Comparison of ENCODE assay signal across 8 cellular contexts in the genomic region with DNA sequence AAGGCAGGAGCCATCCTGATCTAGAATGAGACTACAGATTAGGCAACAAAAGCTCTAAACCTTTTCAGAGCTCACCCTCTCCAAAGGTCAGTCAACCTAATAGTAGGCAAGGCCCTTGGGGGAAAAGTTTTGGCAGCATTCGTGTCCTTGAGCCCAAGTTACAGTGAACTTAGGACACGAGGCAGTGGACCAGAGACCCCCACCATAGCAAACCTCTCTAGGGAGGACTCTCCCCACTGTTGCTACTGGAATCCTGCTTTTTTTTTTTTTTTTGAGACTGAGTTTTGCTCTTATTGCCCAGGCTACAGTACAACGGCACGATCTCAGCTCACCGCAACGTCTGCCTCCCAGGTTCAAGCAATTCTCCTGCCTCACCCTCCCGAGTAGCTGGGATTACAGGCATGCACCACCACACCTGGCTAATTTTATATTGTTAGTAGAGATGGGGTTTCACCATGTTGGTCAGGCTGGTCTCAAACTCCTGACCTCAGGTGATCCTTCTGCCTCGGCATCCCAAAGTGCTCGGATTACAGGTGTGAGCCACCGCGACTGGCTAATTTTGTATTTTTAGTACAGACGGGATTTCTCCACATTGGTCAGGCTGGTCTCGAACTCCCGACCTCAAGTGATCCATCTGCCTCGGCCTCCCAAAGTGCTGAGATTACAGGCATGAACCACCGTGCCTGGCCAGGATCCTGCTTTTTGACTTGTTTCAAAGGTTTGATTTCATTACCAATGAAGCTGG. TPM values are rescaled to one million over a fixed set of nuclear protein-coding genes. Genes with fewer than 3 reads are reported as not detected.
DNase-seq lines count a peak whose midpoint lies in the region; TF ChIP-seq lines count a peak whose summit lies in the region.
"Not testable (repeated sequence)": the region's sequence is repeated elsewhere in the genome, so short reads cannot be mapped to it uniquely, and the experiment has no call there.

No MANE protein-coding gene starts in this region.

- not testable (repeated sequence) for H3K18ac ChIP-seq in trophoblast cell (ENCODE audit: low read length)

- 87% methylated on average over 16 of the region's 16 CpGs for WGBS in esophagus muscularis mucosa
- WGBS in trophoblast cell (ENCODE audit: extremely low coverage, insufficient coverage, insufficient read length): no CpG with 5 or more reads among the region's 16 CpGs

- H3K4me2 ChIP-seq in trophoblast cell (ENCODE audit: low read length): not testable (repeated sequence)

- not testable (repeated sequence) for H3K14ac ChIP-seq in trophoblast cell (ENCODE audit: low read length)

- peaks cover 17% of the 10 kb centered on the region for H3K79me1 ChIP-seq in trophoblast cell (ENCODE audit: low read length)

- H3K4ac ChIP-seq in trophoblast cell (ENCODE audit: low read depth, low read length): peak overlapping the region; percentile 98

- peaks cover 44% of the 10 kb centered on the region for H3K79me2 ChIP-seq in trophoblast cell (ENCODE audit: control insufficient read depth, insufficient read depth, low read length, poor library complexity)

- TF ChIP-seq EP300 in esophagus muscularis mucosa (IDR thresholded peaks at IDR 0.05): not testable (repeated sequence)

- not testable (repeated sequence) for H4K91ac ChIP-seq in trophoblast cell (ENCODE audit: low read depth, low read length)

- H4K8ac ChIP-seq in trophoblast cell (ENCODE audit: low read depth, low read length): not testable (repeated sequence)

- H3K9me3 ChIP-seq in esophagus muscularis mucosa; cardiac muscle cell (ENCODE audit: low read depth); muscle layer of duodenum (ENCODE audit: control insufficient read depth in 1 of 2, low read length in 2 of 2); trophoblast cell (ENCODE audit: insufficient read depth, low read depth, low read length); stomach smooth muscle (ENCODE audit: control insufficient read depth in 2 of 2, low read length in 2 of 2); tibial artery: not testable (repeated sequence)

- not testable (repeated sequence) for H3K9ac ChIP-seq in trophoblast cell (ENCODE audit: low read length); stomach smooth muscle (ENCODE audit: low read length in 2 of 2)

- H2BK12ac ChIP-seq in trophoblast cell (ENCODE audit: low read length): not testable (repeated sequence)

- H3K4me1 ChIP-seq in esophagus muscularis mucosa (peaks cover 61 to 88% (median 84%) of the 10 kb centered on the region in 4 donors), cardiac muscle cell (ENCODE audit: low read depth) (peaks cover 20% of the 10 kb centered on the region), muscle layer of duodenum (ENCODE audit: control insufficient read depth in 1 of 2, insufficient read depth in 2 of 2, low read length in 2 of 2) (peaks cover 1 to 32% of the 10 kb centered on the region in 2 donors), trophoblast cell (ENCODE audit: control insufficient read depth in 1 of 2, insufficient read depth in 2 of 2, low read length in 2 of 2) (peaks cover 18 to 19% of the 10 kb centered on the region in 2 experiments), stomach smooth muscle (ENCODE audit: control insufficient read depth, insufficient read depth, low read length) (peaks cover 49% of the 10 kb centered on the region), tibial artery (peaks cover 0 to 82% (median 72%) of the 10 kb centered on the region in 4 donors)

- not testable (repeated sequence) for H3K23ac ChIP-seq in trophoblast cell (ENCODE audit: low read length)

- intact Hi-C loops in esophagus muscularis mucosa (cut with DNase I); tibial artery (cut with DNase I; ENCODE audit: low total_unique reads): not testable (repeated sequence)

- not testable (repeated sequence) for H2AK5ac ChIP-seq in trophoblast cell (ENCODE audit: low read length)

- not testable (repeated sequence) for H2AFZ ChIP-seq in trophoblast cell (ENCODE audit: insufficient read depth, low read length, poor library complexity)

- not testable (repeated sequence) for H2BK120ac ChIP-seq in trophoblast cell (ENCODE audit: insufficient read depth, low read length, poor library complexity)

- peak; percentile 71 for DNase-seq in DMS79 treated with DMSO at 0.1 percent for 48 hours (lab: John Stamatoyannopoulos, UW)
- peak; percentile 36 for DNase-seq in activated effector memory CD4-positive, alpha-beta T cell treated with anti-CD3 and anti-CD28 coated beads, Interleukin-2, amount 50 U/mL, for 16 hours
- DNase-seq in esophagus muscularis mucosa (ENCODE audit: extremely low spot score); cardiac muscle cell (ENCODE audit: low read depth in 1 of 2, low spot score in 1 of 2); trophoblast cell; tibial artery: not testable (repeated sequence)

- H3K27ac ChIP-seq in esophagus muscularis mucosa (replicated peaks in 1 of 4) (peak overlapping the region; percentile 31 to 99 (median 96)), cardiac muscle cell (peak overlapping the region; percentile 62), muscle layer of duodenum (ENCODE audit: low read length) (peak overlapping the region; percentile 12), stomach smooth muscle (ENCODE audit: low read length) (peak overlapping the region; percentile 24), tibial artery (peak overlapping the region; percentile 25 to 96)
- not testable (repeated sequence) for H3K27ac ChIP-seq in trophoblast cell (ENCODE audit: low read depth, low read length)

- H3K4me3 ChIP-seq in esophagus muscularis mucosa; cardiac muscle cell; muscle layer of duodenum (ENCODE audit: low read depth in 1 of 2, low read length in 2 of 2); trophoblast cell (ENCODE audit: low read depth, low read length); stomach smooth muscle (ENCODE audit: low read length in 2 of 2); tibial artery: not testable (repeated sequence)

- not testable (repeated sequence) for H2BK5ac ChIP-seq in trophoblast cell (ENCODE audit: low read depth, low read length, poor library complexity)

- not testable (repeated sequence) for H3K27me3 ChIP-seq in esophagus muscularis mucosa; cardiac muscle cell; muscle layer of duodenum (ENCODE audit: low read depth, low read length); trophoblast cell (ENCODE audit: insufficient read depth, low read length); stomach smooth muscle (ENCODE audit: control insufficient read depth in 1 of 2, insufficient read depth in 2 of 2, low read length in 2 of 2); tibial artery

- H4K12ac ChIP-seq in trophoblast cell (ENCODE audit: low read depth, low read length): not testable (repeated sequence)

- not testable (repeated sequence) for TF ChIP-seq POLR2A in esophagus muscularis mucosa (IDR thresholded peaks at IDR 0.05; ENCODE audit: low read depth)

- TF ChIP-seq CTCF in esophagus muscularis mucosa (IDR thresholded peaks at IDR 0.05); cardiac muscle cell (IDR thresholded peaks at IDR 0.05; ENCODE audit: low read depth, low read length); tibial artery (IDR thresholded peaks at IDR 0.05): not testable (repeated sequence)

- H3K36me3 ChIP-seq in esophagus muscularis mucosa: peaks cover 0 to 35% (median 23%) of the 10 kb centered on the region in 4 donors
- H3K36me3 ChIP-seq in cardiac muscle cell: not testable (repeated sequence)
- H3K36me3 ChIP-seq in muscle layer of duodenum (ENCODE audit: control insufficient read depth in 1 of 2, insufficient read depth in 2 of 2, low read length in 2 of 2): peaks cover 8 to 11% of the 10 kb centered on the region in 2 donors
- H3K36me3 ChIP-seq in trophoblast cell (ENCODE audit: control insufficient read depth in 1 of 2, insufficient read depth in 2 of 2, low read length in 2 of 2): peaks cover 17 to 29% of the 10 kb centered on the region in 2 experiments
- peaks cover 10 to 12% of the 10 kb centered on the region in 2 donors for H3K36me3 ChIP-seq in stomach smooth muscle (ENCODE audit: control insufficient read depth in 2 of 2, insufficient read depth in 2 of 2, low read length in 2 of 2)
- H3K36me3 ChIP-seq in tibial artery: peaks cover 9 to 22% (median 9%) of the 10 kb centered on the region in 3 donors

RNA-seq across cellular contexts. Expression of a gene that starts 3.4 kb away (rescaled TPM):
- total RNA-seq in esophagus muscularis mucosa: 100 to 1,000 TPM in 2 of 4 donors, 10 to 100 TPM in 2; 90.7 to 115 (median 104) TPM
- 64.4 and 102 TPM in 2 replicates for total RNA-seq in cardiac muscle cell
- 64.5 and 95.7 TPM in 2 replicates for polyA plus RNA-seq in cardiac muscle cell
- polyA plus RNA-seq in trophoblast cell (2013): 105 and 107 TPM in 2 replicates

RNA-seq across cellular contexts. Expression of a gene that starts 3.7 kb away (rescaled TPM):
- total RNA-seq in esophagus muscularis mucosa (10 to 100 TPM; 42.4 to 59.2 (median 49.1) TPM), cardiac muscle cell (44.3 and 73.5 TPM in 2 replicates)
- 35.5 and 36.7 TPM in 2 replicates for polyA plus RNA-seq in cardiac muscle cell
- 21.3 and 22.4 TPM in 2 replicates for polyA plus RNA-seq in trophoblast cell (2013)
